18 cellular contexts compared by ENCODE assay signal in genomic region chr5:36199620-36200019, GRCh38.
"Had no signal": no experiment of that assay in that cellular context is flagged by ENCODE, and none has a peak within 500 bp of the region (broad histone marks: within the 10 kb centered on the region; RNA-seq: fewer than 3 reads in every experiment).

No MANE protein-coding gene starts in this region.

- H3K27me3 ChIP-seq: breast epithelium, neural progenitor cell, thyroid gland, uterus had no signal

- H3K9ac ChIP-seq: neural progenitor cell, parathyroid adenoma had no signal

- H3K36me3 ChIP-seq: breast epithelium had no signal

- H2AFZ ChIP-seq: neural progenitor cell, parathyroid adenoma had no signal

- DNase-seq: activated CD4-positive, alpha-beta T cell treated with anti-CD3 and anti-CD28 coated beads for 4 hours; activated CD8-positive, alpha-beta memory T cell treated with anti-CD3 and anti-CD28 coated beads, Interleukin-2, amount 50 U/mL, for 48 hours; activated CD8-positive, alpha-beta T cell treated with anti-CD3 and anti-CD28 coated beads, Interleukin-2, amount 10 ng/mL, durations not matched to agents 7 days and 5 days; activated gamma-delta T cell treated with Interleukin-2 at 50 U/mL for 16 hours; activated naive CD8-positive, alpha-beta T cell treated with anti-CD3 and anti-CD28 coated beads for 36 hours; activated T-cell treated with anti-CD3 and anti-CD28 coated beads, Interleukin-2, amount 50 U/mL, for 72 hours; anterior cingulate cortex; naive B cell; stimulated activated CD4-positive, alpha-beta T cell treated with anti-CD3 and anti-CD28 coated beads, Interleukin-4, amount 100 ng/mL, for 1 hour; stimulated activated naive B cell treated with anti-CD40 and anti-IgM and Interleukin-4, amounts not matched to agents 10 μg/mL and 1 μg/mL and 100 μg/mL, for 72 hours; thyroid gland; uterus had no signal

- FAIRE-seq: keratinocyte had no signal

- H3K4me1 Mint-ChIP-seq: naive B cell; stimulated activated naive B cell treated with anti-CD40 and anti-IgM and Interleukin-4, amounts not matched to agents 10 μg/mL and 1 μg/mL and 100 μg/mL, for 72 hours had no signal

- H3K27me3 Mint-ChIP-seq: activated naive CD8-positive, alpha-beta T cell treated with anti-CD3 and anti-CD28 coated beads for 36 hours; naive B cell; stimulated activated naive B cell treated with anti-CD40 and anti-IgM and Interleukin-4, amounts not matched to agents 10 μg/mL and 1 μg/mL and 100 μg/mL, for 72 hours had no signal

- H3K4me2 ChIP-seq: neural progenitor cell had no signal

- H3K4me3 ChIP-seq: breast epithelium, neural progenitor cell, thyroid gland, uterus had no signal

- H3K4me1 ChIP-seq: breast epithelium, neural progenitor cell, parathyroid adenoma, thyroid gland, uterus had no signal

- H3K27ac ChIP-seq: breast epithelium, epithelial cell of prostate, neural progenitor cell, parathyroid adenoma, thyroid gland, uterus had no signal

- H3K9me3 ChIP-seq: breast epithelium, thyroid gland, uterus had no signal

- H3K9me3 Mint-ChIP-seq: activated naive CD8-positive, alpha-beta T cell treated with anti-CD3 and anti-CD28 coated beads for 36 hours; activated T-cell treated with anti-CD3 and anti-CD28 coated beads, Interleukin-2, amount 50 U/mL, for 72 hours; naive B cell; neural progenitor cell; stimulated activated naive B cell treated with anti-CD40 and anti-IgM and Interleukin-4, amounts not matched to agents 10 μg/mL and 1 μg/mL and 100 μg/mL, for 72 hours; T-helper 1 cell treated with Interleukin-12 subunit alpha and Interleukin-12 subunit beta and Interleukin-4 antibody, amounts not matched to agents 30 μg/mL and 1 μg/mL, for 36 hours had no signal

- H3K27ac Mint-ChIP-seq: activated CD8-positive, alpha-beta T cell treated with anti-CD3 and anti-CD28 coated beads, Interleukin-2, amount 10 ng/mL, durations not matched to agents 7 days and 5 days; activated naive CD8-positive, alpha-beta T cell treated with anti-CD3 and anti-CD28 coated beads for 36 hours; activated T-cell treated with anti-CD3 and anti-CD28 coated beads, Interleukin-2, amount 50 U/mL, for 72 hours; naive B cell; neural progenitor cell; stimulated activated naive B cell treated with anti-CD40 and anti-IgM and Interleukin-4, amounts not matched to agents 10 μg/mL and 1 μg/mL and 100 μg/mL, for 72 hours; T-helper 1 cell treated with Interleukin-12 subunit alpha and Interleukin-12 subunit beta and Interleukin-4 antibody, amounts not matched to agents 30 μg/mL and 1 μg/mL, for 36 hours had no signal

- H3K79me2 ChIP-seq: parathyroid adenoma had no signal

- H3K4me3 Mint-ChIP-seq: activated CD8-positive, alpha-beta T cell treated with anti-CD3 and anti-CD28 coated beads, Interleukin-2, amount 10 ng/mL, durations not matched to agents 7 days and 5 days; activated naive CD8-positive, alpha-beta T cell treated with anti-CD3 and anti-CD28 coated beads for 36 hours; activated T-cell treated with anti-CD3 and anti-CD28 coated beads, Interleukin-2, amount 50 U/mL, for 72 hours; naive B cell; neural progenitor cell; stimulated activated naive B cell treated with anti-CD40 and anti-IgM and Interleukin-4, amounts not matched to agents 10 μg/mL and 1 μg/mL and 100 μg/mL, for 72 hours; T-helper 1 cell treated with Interleukin-12 subunit alpha and Interleukin-12 subunit beta and Interleukin-4 antibody, amounts not matched to agents 30 μg/mL and 1 μg/mL, for 36 hours had no signal
